In the genomic region with DNA sequence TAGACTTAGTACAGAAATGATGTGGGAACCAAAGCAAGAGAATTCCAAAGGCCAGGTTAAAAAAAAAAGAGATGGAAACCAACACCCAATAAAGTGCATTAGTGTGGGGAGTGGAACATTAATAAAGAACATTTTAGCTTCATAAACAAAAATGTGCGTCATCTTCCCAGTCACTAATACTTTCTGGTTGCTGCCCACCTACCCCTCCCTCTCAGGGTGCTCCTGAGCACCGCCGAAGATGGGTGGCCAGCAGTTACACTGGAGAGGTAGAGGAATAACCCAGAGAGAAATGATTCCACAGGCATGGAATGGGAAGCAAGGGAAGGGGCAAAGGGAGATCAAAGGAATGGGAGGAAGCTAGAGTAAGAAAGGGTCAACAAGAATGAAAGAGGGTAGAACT, we compare ENCODE assay signal across 12 cellular contexts. TPM values are rescaled to one million over a fixed set of nuclear protein-coding genes. Genes with fewer than 3 reads are reported as not detected.
DNase-seq lines count a peak whose midpoint lies in the region; ATAC-seq, FAIRE-seq and TF ChIP-seq lines count a peak whose summit lies in the region.
"Had no signal": no experiment of that assay in that cellular context is flagged by ENCODE, and none has a peak within 500 bp of the region (broad histone marks: within the 10 kb centered on the region; RNA-seq: fewer than 3 reads in every experiment).

No MANE protein-coding gene starts in this region.

- H3K79me2 ChIP-seq in keratinocyte (ENCODE audit: control insufficient read depth, insufficient read depth, low read length), result peaks cover 9% of the 10 kb centered on the region

- FAIRE-seq in keratinocyte (lab: Jason Lieb, UNC), result no peak
- FAIRE-seq: A204.1 had no signal

- H3K27ac ChIP-seq in ascending aorta (peak overlapping the region; percentile 12 to 42), keratinocyte (ENCODE audit: control insufficient read depth, insufficient read depth, low read length) (no peak overlapping the region), upper lobe of left lung (peak overlapping the region in 3 of 4 donors; percentile 7 to 96 (median 27))

- no peak for TF ChIP-seq POLR2A in upper lobe of left lung (IDR thresholded peaks at IDR 0.05)

- no peak overlapping the region for H2AFZ ChIP-seq in keratinocyte (ENCODE audit: control insufficient read depth, low read length)

- H3K9me3 Mint-ChIP-seq in naive thymus-derived CD8-positive, alpha-beta T cell, result peaks cover 0 to 2% (median 0%) of the 10 kb centered on the region in 9 donors
- H3K9me3 Mint-ChIP-seq: activated naive CD4-positive, alpha-beta T cell treated with anti-CD3 and anti-CD28 coated beads for 36 hours had no signal

- H3K4me3 ChIP-seq in ascending aorta, result no peak overlapping the region
- H3K4me3 ChIP-seq in keratinocyte (ENCODE audit: control insufficient read depth in 2 of 3, extremely low read depth in 1 of 3, insufficient read depth in 2 of 3, low read depth in 1 of 3, low read length in 3 of 3), result no peak overlapping the region
- no peak overlapping the region for H3K4me3 ChIP-seq in upper lobe of left lung
- H3K4me3 ChIP-seq: suprapubic skin had no signal

- H3K27me3 ChIP-seq in ascending aorta (no peaks in the 10 kb centered on the region), keratinocyte (ENCODE audit: control insufficient read depth, extremely low read depth, insufficient read depth, low read length) (no peaks in the 10 kb centered on the region), upper lobe of left lung (no peaks in the 10 kb centered on the region)
- H3K27me3 ChIP-seq: suprapubic skin had no signal

- 80 to 92% methylated on average over 3 of the region's 3 CpGs for WGBS in upper lobe of left lung, 2 donors

- POLR2A ChIA-PET in naive thymus-derived CD8-positive, alpha-beta T cell (lab: Charles Lee), result interaction anchor here (0.8 to 2.2 kb wide), 5 partner anchors 14 to 198 kb away, joined by 3 to 13 read pairs (median 4); a partner anchor contains a TSS

- H3K36me3 Mint-ChIP-seq in naive thymus-derived CD8-positive, alpha-beta T cell, result peaks cover 0 to 10% (median 3%) of the 10 kb centered on the region in 3 donors

- H3K9me3 ChIP-seq in ascending aorta, result no peaks in the 10 kb centered on the region
- no peaks in the 10 kb centered on the region for H3K9me3 ChIP-seq in keratinocyte (ENCODE audit: control insufficient read depth, low read depth, low read length)
- H3K9me3 ChIP-seq in upper lobe of left lung, result no peaks in the 10 kb centered on the region
- H3K9me3 ChIP-seq: suprapubic skin had no signal

- peaks cover 0 to 4% of the 10 kb centered on the region in 2 donors for H3K4me1 ChIP-seq in ascending aorta
- peaks cover 26% of the 10 kb centered on the region for H3K4me1 ChIP-seq in keratinocyte (ENCODE audit: control insufficient read depth, extremely low read depth, insufficient read depth, low read length)
- H3K4me1 ChIP-seq in upper lobe of left lung, result peaks cover 31 to 43% (median 36%) of the 10 kb centered on the region in 4 donors

- H3K36me3 ChIP-seq in ascending aorta (peaks cover 0 to 6% of the 10 kb centered on the region in 2 donors), keratinocyte (ENCODE audit: control insufficient read depth in 2 of 2, extremely low read depth in 1 of 2, insufficient read depth in 2 of 2, low read length in 2 of 2) (peaks cover 6 to 12% of the 10 kb centered on the region in 2 experiments), upper lobe of left lung (peaks cover 0 to 19% (median 2%) of the 10 kb centered on the region in 4 donors)

- no peak for ATAC-seq in upper lobe of left lung (ENCODE audit: low FRiP score in 2 of 2)
- no peak for ATAC-seq in naive thymus-derived CD8-positive, alpha-beta T cell
- ATAC-seq: esophagus mucosa had no signal

- peak overlapping the region; percentile 17 for H3K4me2 ChIP-seq in keratinocyte (ENCODE audit: control insufficient read depth, extremely low read depth, insufficient read depth, low read depth, low read length)

- TF ChIP-seq EP300 in upper lobe of left lung (IDR thresholded peaks at IDR 0.05), result no peak

- H4K20me1 ChIP-seq in keratinocyte (ENCODE audit: control insufficient read depth, extremely low read depth, insufficient read depth, low read length), result no peaks in the 10 kb centered on the region

- H3K27me3 Mint-ChIP-seq in naive thymus-derived CD8-positive, alpha-beta T cell, result no peaks in the 10 kb centered on the region

- dilution Hi-C loops in keratinocyte (cut with MboI; ENCODE audit: extremely low pct_ligation_motif_present, low sequenced_read_pairs), result no loop called here

- no peak overlapping the region for H3K9ac ChIP-seq in keratinocyte (ENCODE audit: control insufficient read depth, extremely low read depth, insufficient read depth, low read length)

- no peak overlapping the region for H3K27ac Mint-ChIP-seq in naive thymus-derived CD8-positive, alpha-beta T cell
- H3K27ac Mint-ChIP-seq: activated naive CD4-positive, alpha-beta T cell treated with anti-CD3 and anti-CD28 coated beads for 36 hours had no signal

- DNase-seq in NCI-H2171 treated with DMSO at 0.1 percent for 48 hours (lab: John Stamatoyannopoulos, UW), result peak; percentile 71
- no peak for DNase-seq in NCI-H2171 (lab: John Stamatoyannopoulos, UW)
- DNase-seq in ascending aorta (ENCODE audit: low spot score in 2 of 2), result no peak
- DNase-seq in keratinocyte (ENCODE audit: low read depth, low spot score), result no peak
- no peak for DNase-seq in upper lobe of left lung
- no peak for DNase-seq in NK-92 treated with Interleukin-12 subunit alpha and Interleukin-12 subunit beta, amount 100 ng/mL, for 24 hours (lab: John Stamatoyannopoulos, UW)
- DNase-seq in NCI-H2029 (lab: John Stamatoyannopoulos, UW), result no peak
- no peak for DNase-seq in naive thymus-derived CD8-positive, alpha-beta T cell

- TF ChIP-seq CTCF in ascending aorta (IDR thresholded peaks at IDR 0.05) (no peak), keratinocyte (optimal IDR thresholded peaks at IDR 0.05 in 1 of 3, IDR thresholded peaks at IDR 0.05 in 1 of 3, conservative IDR thresholded peaks at IDR 0.05 in 1 of 3; ENCODE audit: extremely low read depth in 1 of 3, insufficient read depth in 2 of 3, low read length in 3 of 3) (no peak), upper lobe of left lung (IDR thresholded peaks at IDR 0.05) (no peak)

- no peaks in the 10 kb centered on the region for H3K9me1 ChIP-seq in keratinocyte (ENCODE audit: control insufficient read depth, extremely low read depth, insufficient read depth, low read length)

- H3K4me1 Mint-ChIP-seq in naive thymus-derived CD8-positive, alpha-beta T cell, result peaks cover 0 to 6% (median 3%) of the 10 kb centered on the region in 4 donors

- no peak overlapping the region for H3K4me3 Mint-ChIP-seq in naive thymus-derived CD8-positive, alpha-beta T cell
- H3K4me3 Mint-ChIP-seq: activated naive CD4-positive, alpha-beta T cell treated with anti-CD3 and anti-CD28 coated beads for 36 hours had no signal

- intact Hi-C loops in ascending aorta (cut with DNase I), result no loop called here

RNA-seq across cellular contexts. Expression of a gene that starts 6.0 kb away (rescaled TPM):
- total RNA-seq in ascending aorta (102 TPM), upper lobe of left lung (100 to 1,000 TPM in 2 of 6 donors, 10 to 100 TPM in 4; 68.1 to 183 (median 91.3) TPM)
- polyA plus RNA-seq in keratinocyte, result 27.8 to 30.1 TPM (median 28.1 TPM) in 3 replicates
- 19.1 TPM for polyA plus RNA-seq in keratinocyte (2011; ENCODE audit: low read depth)
- 21.7 and 36.9 TPM in 2 replicates for polyA plus RNA-seq in keratinocyte (2011; cell fraction: cytosol; rRNA removed)
- 110 and 113 TPM in 2 replicates for polyA plus RNA-seq in keratinocyte (2011; cell fraction: nucleus; rRNA removed)
- 21.0 and 81.2 TPM in 2 replicates for polyA plus RNA-seq in keratinocyte (2012; ENCODE audit: low replicate concordance)
- polyA minus RNA-seq in keratinocyte, result 51.0 to 122 TPM (median 65.2 TPM) in 3 replicates
- polyA minus RNA-seq in keratinocyte (2011; cell fraction: cytosol; rRNA and poly(A)+ RNA removed), result 83.5 TPM
- polyA minus RNA-seq in keratinocyte (2011; cell fraction: nucleus; rRNA and poly(A)+ RNA removed), result 50.3 and 60.0 TPM in 2 replicates
- total RNA-seq in naive thymus-derived CD8-positive, alpha-beta T cell, result 100 to 1,000 TPM; 277 to 281 TPM
- 10 to 100 TPM in 2 of 3 donors, 1 to 10 TPM in 1; 4.3 to 29.2 (median 15.5) TPM for polyA plus RNA-seq in naive thymus-derived CD8-positive, alpha-beta T cell

RNA-seq across cellular contexts. Expression of a gene that starts 24.8 kb away (rescaled TPM):
- total RNA-seq in ascending aorta, result 0.21 TPM
- 9.0 to 14.8 TPM (median 12.4 TPM) in 3 replicates for polyA plus RNA-seq in keratinocyte
- 3.5 TPM for polyA plus RNA-seq in keratinocyte (2011; ENCODE audit: low read depth)
- 7.8 and 10.9 TPM in 2 replicates for polyA plus RNA-seq in keratinocyte (2011; cell fraction: cytosol; rRNA removed)
- 15.4 and 19.2 TPM in 2 replicates for polyA plus RNA-seq in keratinocyte (2011; cell fraction: nucleus; rRNA removed)
- 6.5 and 9.8 TPM in 2 replicates for polyA plus RNA-seq in keratinocyte (2012; ENCODE audit: low replicate concordance)
- 6.2 to 12.7 TPM (median 6.7 TPM) in 3 replicates for polyA minus RNA-seq in keratinocyte
- polyA minus RNA-seq in keratinocyte (2011; cell fraction: cytosol; rRNA and poly(A)+ RNA removed), result 9.8 TPM
- 5.5 and 9.0 TPM in 2 replicates for polyA minus RNA-seq in keratinocyte (2011; cell fraction: nucleus; rRNA and poly(A)+ RNA removed)
- total RNA-seq in upper lobe of left lung, result 10 to 100 TPM in 2 of 6 donors, 1 to 10 TPM in 4; 5.2 to 12.4 (median 7.3) TPM
- 1 to 10 TPM; 8.5 to 9.8 TPM for total RNA-seq in naive thymus-derived CD8-positive, alpha-beta T cell
- polyA plus RNA-seq in naive thymus-derived CD8-positive, alpha-beta T cell, result 1 to 10 TPM; 3.5 to 6.0 (median 5.1) TPM

RNA-seq across cellular contexts. Expression of a gene that starts 25.3 kb away (rescaled TPM):
- total RNA-seq in ascending aorta (59.0 TPM), upper lobe of left lung (100 to 1,000 TPM in 2 of 6 donors, 10 to 100 TPM in 4; 50.0 to 111 (median 75.5) TPM)
- 41.0 to 130 TPM (median 70.9 TPM) in 3 replicates for polyA plus RNA-seq in keratinocyte
- polyA plus RNA-seq in keratinocyte (2011; ENCODE audit: low read depth), result 31.0 TPM
- 30.0 and 56.4 TPM in 2 replicates for polyA plus RNA-seq in keratinocyte (2011; cell fraction: cytosol; rRNA removed)
- 21.9 and 22.5 TPM in 2 replicates for polyA plus RNA-seq in keratinocyte (2011; cell fraction: nucleus; rRNA removed)
- 51.7 and 115 TPM in 2 replicates for polyA plus RNA-seq in keratinocyte (2012; ENCODE audit: low replicate concordance)
- 11.5 to 53.1 TPM (median 28.6 TPM) in 3 replicates for polyA minus RNA-seq in keratinocyte
- 221 TPM for polyA minus RNA-seq in keratinocyte (2011; cell fraction: cytosol; rRNA and poly(A)+ RNA removed)
- polyA minus RNA-seq in keratinocyte (2011; cell fraction: nucleus; rRNA and poly(A)+ RNA removed), result 8.3 and 23.7 TPM in 2 replicates
- 10 to 100 TPM; 16.0 to 24.1 TPM for total RNA-seq in naive thymus-derived CD8-positive, alpha-beta T cell
- 100 to 1,000 TPM; 125 to 169 (median 152) TPM for polyA plus RNA-seq in naive thymus-derived CD8-positive, alpha-beta T cell

RNA-seq across cellular contexts. Expression of a gene that starts 27.8 kb away (rescaled TPM):
- total RNA-seq in ascending aorta, result 223 TPM
- 0.14 to 0.45 TPM (median 0.24 TPM) in 3 replicates for polyA plus RNA-seq in keratinocyte
- polyA plus RNA-seq in keratinocyte (2011; ENCODE audit: low read depth), result not detected
- polyA plus RNA-seq in keratinocyte (2011; cell fraction: cytosol; rRNA removed), result 0.09 and 0.16 TPM in 2 replicates
- 2.1 and 3.6 TPM in 2 replicates for polyA plus RNA-seq in keratinocyte (2011; cell fraction: nucleus; rRNA removed)
- 0.36 and 1.5 TPM in 2 replicates for polyA plus RNA-seq in keratinocyte (2012; ENCODE audit: low replicate concordance)
- polyA minus RNA-seq in keratinocyte, result not detected in 3 replicates
- polyA minus RNA-seq in keratinocyte (2011; cell fraction: cytosol; rRNA and poly(A)+ RNA removed), result not detected
- polyA minus RNA-seq in keratinocyte (2011; cell fraction: nucleus; rRNA and poly(A)+ RNA removed), result 2.6 TPM in 1 of 2 replicates, not detected in the other
- 10 to 100 TPM in 2 of 6 donors, 1 to 10 TPM in 3, not detected in 1; 1.6 to 16.1 (median 9.3) TPM for total RNA-seq in upper lobe of left lung
- 1 to 10 TPM; 6.9 to 7.2 TPM for total RNA-seq in naive thymus-derived CD8-positive, alpha-beta T cell
- polyA plus RNA-seq in naive thymus-derived CD8-positive, alpha-beta T cell, result not detected

RNA-seq across cellular contexts. Expression of a gene that starts 33.5 kb away (rescaled TPM):
- 0.32 TPM for total RNA-seq in ascending aorta
- 3.4 to 5.7 TPM (median 3.6 TPM) in 3 replicates for polyA plus RNA-seq in keratinocyte
- polyA plus RNA-seq in keratinocyte (2011; ENCODE audit: low read depth), result 4.3 TPM
- polyA plus RNA-seq in keratinocyte (2011; cell fraction: cytosol; rRNA removed), result 3.4 TPM in 2 replicates
- 6.7 and 7.2 TPM in 2 replicates for polyA plus RNA-seq in keratinocyte (2011; cell fraction: nucleus; rRNA removed)
- 1.6 and 15.6 TPM in 2 replicates for polyA plus RNA-seq in keratinocyte (2012; ENCODE audit: low replicate concordance)
- 1.3 to 2.1 TPM in 2 of 3 replicates, not detected in the other for polyA minus RNA-seq in keratinocyte
- polyA minus RNA-seq in keratinocyte (2011; cell fraction: cytosol; rRNA and poly(A)+ RNA removed), result 2.5 TPM
- polyA minus RNA-seq in keratinocyte (2011; cell fraction: nucleus; rRNA and poly(A)+ RNA removed), result 1.5 and 2.9 TPM in 2 replicates
- 10 to 100 TPM in 1 of 6 donors, 1 to 10 TPM in 5; 5.5 to 24.5 (median 6.3) TPM for total RNA-seq in upper lobe of left lung
- total RNA-seq in naive thymus-derived CD8-positive, alpha-beta T cell, result 1 to 10 TPM; 7.8 to 9.4 TPM
- 1 to 10 TPM in 2 of 3 donors, under 1 TPM in 1; 0.65 to 4.8 (median 2.4) TPM for polyA plus RNA-seq in naive thymus-derived CD8-positive, alpha-beta T cell
